In the genomic region with DNA sequence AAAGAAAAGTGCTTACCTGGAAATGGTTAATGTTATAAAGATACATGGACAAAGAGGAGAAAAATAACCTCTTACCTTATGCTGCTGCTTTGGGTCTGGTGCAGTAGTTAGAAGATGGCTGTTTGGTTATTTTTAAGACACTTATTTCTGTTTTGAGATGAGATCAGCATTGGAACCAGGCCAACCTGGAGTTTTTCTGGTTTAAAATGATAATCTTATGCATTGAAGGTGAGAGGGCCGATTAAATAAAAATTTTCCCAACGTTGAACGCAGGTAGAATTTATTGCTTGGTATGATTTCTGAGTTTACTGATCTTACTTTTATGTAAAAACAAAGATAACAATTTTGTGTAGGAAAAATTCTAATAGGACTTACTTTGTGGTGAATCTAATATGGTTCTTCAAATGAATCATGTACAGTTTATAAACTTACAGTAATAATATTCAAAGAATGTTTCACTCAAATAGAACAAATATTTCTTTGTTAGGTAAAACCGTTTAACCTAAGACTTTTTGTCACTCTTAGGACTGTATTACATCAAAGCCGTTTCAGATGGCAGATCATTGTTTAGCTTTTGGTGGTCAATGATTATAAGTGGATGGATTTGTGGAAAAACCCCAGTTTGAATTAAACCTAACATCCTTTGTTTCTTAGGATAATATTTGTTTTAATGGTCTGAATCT, we compare ENCODE assay signal across 25 cellular contexts. TPM values are rescaled to one million over a fixed set of nuclear protein-coding genes. Genes with fewer than 3 reads are reported as not detected.
DNase-seq lines count a peak whose midpoint lies in the region; ATAC-seq, FAIRE-seq and TF ChIP-seq lines count a peak whose summit lies in the region.
"Had no signal": no experiment of that assay in that cellular context is flagged by ENCODE, and none has a peak within 500 bp of the region (broad histone marks: within the 10 kb centered on the region; RNA-seq: fewer than 3 reads in every experiment).

No MANE protein-coding gene starts in this region.

- H3K36me3 ChIP-seq in brain microvascular endothelial cell (replicated peaks), result no peaks in the 10 kb centered on the region
- H3K36me3 ChIP-seq: colonic mucosa, heart right ventricle, left ventricle myocardium inferior, neural progenitor cell, vagina, WERI-Rb-1 had no signal

- FAIRE-seq in H54 (lab: Jason Lieb, UNC), result no peak

- peaks cover 36% of the 10 kb centered on the region for H3K4me1 Mint-ChIP-seq in HFFc6 (ENCODE audit: low read depth)
- H3K4me1 Mint-ChIP-seq: activated CD4-positive, alpha-beta T cell treated with anti-CD3 and anti-CD28 coated beads, Interleukin-2, amount 10 ng/mL, durations not matched to agents 7 days and 5 days; activated T-helper 17 cell treated with anti-CD3 and anti-CD28 coated beads, Interleukin-2, amount 50 U/mL, for 72 hours had no signal

- no peak overlapping the region for H3K4me3 Mint-ChIP-seq in HFFc6
- H3K4me3 Mint-ChIP-seq: activated CD4-positive, alpha-beta T cell treated with anti-CD3 and anti-CD28 coated beads, Interleukin-2, amount 10 ng/mL, durations not matched to agents 7 days and 5 days; activated naive CD8-positive, alpha-beta T cell treated with anti-CD3 and anti-CD28 coated beads for 36 hours; activated T-helper 17 cell treated with anti-CD3 and anti-CD28 coated beads, Interleukin-2, amount 50 U/mL, for 72 hours; CD14-positive monocyte; endodermal cell; neural progenitor cell had no signal

- no peaks in the 10 kb centered on the region; the same call in 1 of the 2 replicates for H3K9me3 Mint-ChIP-seq in HFFc6
- H3K9me3 Mint-ChIP-seq: activated CD4-positive, alpha-beta T cell treated with anti-CD3 and anti-CD28 coated beads, Interleukin-2, amount 10 ng/mL, durations not matched to agents 7 days and 5 days; activated T-helper 17 cell treated with anti-CD3 and anti-CD28 coated beads, Interleukin-2, amount 50 U/mL, for 72 hours; endodermal cell had no signal

- H3K27ac ChIP-seq in brain microvascular endothelial cell, result no peak overlapping the region
- H3K27ac ChIP-seq: colonic mucosa, heart right ventricle, left ventricle myocardium inferior, neural progenitor cell, vagina, WERI-Rb-1 had no signal

- in situ Hi-C loops in Caki2 (cut with HindIII; ENCODE audit: low pct_unique_long_range_greater_than_20kb, low sequenced_read_pairs), result no loop called here
- in situ Hi-C loops in brain microvascular endothelial cell (cut with HindIII; ENCODE audit: low pct_ligation_motif_present, low sequenced_read_pairs), result no loop called here

- no peaks in the 10 kb centered on the region for H3K27me3 Mint-ChIP-seq in HFFc6 (ENCODE audit: insufficient read depth)
- H3K27me3 Mint-ChIP-seq: activated CD4-positive, alpha-beta T cell treated with anti-CD3 and anti-CD28 coated beads, Interleukin-2, amount 10 ng/mL, durations not matched to agents 7 days and 5 days; activated naive CD8-positive, alpha-beta T cell treated with anti-CD3 and anti-CD28 coated beads for 36 hours; activated T-helper 17 cell treated with anti-CD3 and anti-CD28 coated beads, Interleukin-2, amount 50 U/mL, for 72 hours; progenitor cell of endocrine pancreas had no signal

- no peak for ATAC-seq in HG03196 (IDR thresholded peaks at IDR 0.05; ENCODE audit: unreplicated experiment)
- ATAC-seq in HG03442 (IDR thresholded peaks at IDR 0.05; ENCODE audit: unreplicated experiment), result no peak
- ATAC-seq: activated T-helper 17 cell treated with anti-CD3 and anti-CD28 coated beads, Interleukin-2, amount 50 U/mL, for 72 hours; heart right ventricle; mucosa of descending colon had no signal

- H3K4me3 ChIP-seq in brain microvascular endothelial cell (ENCODE audit: low read depth, low read length), result no peak overlapping the region
- H3K4me3 ChIP-seq: colonic mucosa, heart right ventricle, left ventricle myocardium inferior, mucosa of descending colon, neural progenitor cell, vagina had no signal

- TF ChIP-seq CTCF in HFFc6 (IDR thresholded peaks at IDR 0.05) (no peak), brain microvascular endothelial cell (IDR thresholded peaks at IDR 0.05; ENCODE audit: low read depth, low read length, missing control alignments) (no peak)

- DNase-seq in Caki2 (ENCODE audit: low read depth), result peak; percentile 72
- DNase-seq in HFFc6, result no peak
- DNase-seq in brain microvascular endothelial cell, result peak; percentile 53
- DNase-seq in kidney glomerular epithelial cell (lab: John Stamatoyannopoulos, UW), result peak; percentile 45
- DNase-seq in occipital lobe (lab: John Stamatoyannopoulos, UW), result no peak
- no peak for DNase-seq in H54 (ENCODE audit: insufficient read length, low spot score)
- DNase-seq: activated CD4-positive, alpha-beta T cell treated with anti-CD3 and anti-CD28 coated beads, Interleukin-2, amount 10 ng/mL, durations not matched to agents 7 days and 5 days; activated naive CD8-positive, alpha-beta T cell treated with anti-CD3 and anti-CD28 coated beads for 36 hours; colonic mucosa; endodermal cell; Kasumi-1; left ventricle myocardium inferior; mucosa of descending colon; NCI-H1048; NCI-H1930; NCI-H345; WERI-Rb-1 had no signal

- TF ChIP-seq POLR2A in H54 (IDR thresholded peaks at IDR 0.05; ENCODE audit: low read depth, low read length), result no peak

- H3K36me3 Mint-ChIP-seq in HFFc6 (ENCODE audit: low read depth), result peaks cover 16% of the 10 kb centered on the region

- no peaks in the 10 kb centered on the region for H3K27me3 ChIP-seq in brain microvascular endothelial cell (replicated peaks)
- H3K27me3 ChIP-seq: colonic mucosa, heart right ventricle, neural progenitor cell, vagina had no signal

- peak overlapping the region; percentile 39 for H3K27ac Mint-ChIP-seq in HFFc6
- H3K27ac Mint-ChIP-seq: activated CD4-positive, alpha-beta T cell treated with anti-CD3 and anti-CD28 coated beads, Interleukin-2, amount 10 ng/mL, durations not matched to agents 7 days and 5 days; activated naive CD8-positive, alpha-beta T cell treated with anti-CD3 and anti-CD28 coated beads for 36 hours; activated T-helper 17 cell treated with anti-CD3 and anti-CD28 coated beads, Interleukin-2, amount 50 U/mL, for 72 hours; CD14-positive monocyte; endodermal cell; neural progenitor cell had no signal

RNA-seq across cellular contexts. Expression of a gene that starts 14.9 kb away (rescaled TPM):
- total RNA-seq in Caki2 (2014; rRNA removed; shearing (Covaris generic); ENCODE audit: low replicate concordance), result 37.9 and 74.5 TPM in 2 replicates
- total RNA-seq in HFFc6 (2021; fragmentation: NEBNext Ultra II Directional; extraction: Animal tissue kit (Norgen Biotek cat#: 25700)), result 10 to 100 TPM; 38.2 to 53.0 (median 47.2) TPM
- 40.2 TPM for total RNA-seq in occipital lobe

Comparison
In these comparisons a context has a peak if more than half of its experiments do, and no peak if none do; other contexts are left out.
1. DNase-seq: peak in Caki2 (single experiment), brain microvascular endothelial cell (single experiment) and kidney glomerular epithelial cell (single experiment); none in HFFc6 (single experiment), occipital lobe (single experiment) and H54 (single experiment).